Comparison of ENCODE assay signal across 21 cellular contexts in genomic region chr14:97350894-97351713, GRCh38.
"Had no signal": no experiment of that assay in that cellular context is flagged by ENCODE, and none has a peak within 500 bp of the region (broad histone marks: within the 10 kb centered on the region; RNA-seq: fewer than 3 reads in every experiment).

No MANE protein-coding gene starts in this region.

- H3K4me1 Mint-ChIP-seq: activated CD4-positive, alpha-beta T cell treated with anti-CD3 and anti-CD28 coated beads, Interleukin-2, amount 10 ng/mL, durations not matched to agents 24 days and 14 days; naive B cell had no signal

- ATAC-seq: activated CD4-positive, CD25-positive, alpha-beta regulatory T cell treated with anti-CD3 and anti-CD28 coated beads, Interleukin-2, amount 50 U/mL, for 24 hours; activated CD8-positive, alpha-beta T cell treated with anti-CD3 and anti-CD28 coated beads, Interleukin-2, amount 10 ng/mL, durations not matched to agents 7 days and 5 days; SK-N-SH treated with all-trans-retinoic acid at 6 μM for 48 hours; T-cell; upper lobe of right lung had no signal

- H3K4me3 ChIP-seq: esophagus muscularis mucosa, sigmoid colon, upper lobe of right lung had no signal

- H3K9me3 ChIP-seq: esophagus muscularis mucosa, sigmoid colon, upper lobe of right lung had no signal

- H3K27ac ChIP-seq: esophagus muscularis mucosa, sigmoid colon, upper lobe of right lung, VCaP had no signal

- H3K9me3 Mint-ChIP-seq: T-cell had no signal

- H3K4me3 Mint-ChIP-seq: activated CD4-positive, alpha-beta T cell treated with anti-CD3 and anti-CD28 coated beads, Interleukin-2, amount 10 ng/mL, durations not matched to agents 24 days and 14 days; activated CD8-positive, alpha-beta T cell treated with anti-CD3 and anti-CD28 coated beads, Interleukin-2, amount 10 ng/mL, durations not matched to agents 7 days and 5 days; activated naive CD8-positive, alpha-beta T cell; dendritic cell treated with granulocyte-macrophage colony-stimulating factor and Interleukin-4, amounts not matched to agents 40 ng/mL and 50 ng/mL, for 4 days; T-cell; T-helper 2 cell treated with Interferon-gamma antibody and Interleukin-4, amounts not matched to agents 5 μg/mL and 100 μg/mL, for 36 hours had no signal

- H3K36me3 Mint-ChIP-seq: naive B cell, T-cell had no signal

- H3K27ac Mint-ChIP-seq: activated CD4-positive, alpha-beta T cell treated with anti-CD3 and anti-CD28 coated beads, Interleukin-2, amount 10 ng/mL, durations not matched to agents 24 days and 14 days; activated CD8-positive, alpha-beta T cell treated with anti-CD3 and anti-CD28 coated beads, Interleukin-2, amount 10 ng/mL, durations not matched to agents 7 days and 5 days; activated naive CD8-positive, alpha-beta T cell; dendritic cell treated with granulocyte-macrophage colony-stimulating factor and Interleukin-4, amounts not matched to agents 40 ng/mL and 50 ng/mL, for 4 days; naive B cell; T-cell; T-helper 2 cell treated with Interferon-gamma antibody and Interleukin-4, amounts not matched to agents 5 μg/mL and 100 μg/mL, for 36 hours had no signal

- DNase-seq: activated CD4-positive, alpha-beta T cell treated with anti-CD3 and anti-CD28 coated beads, Interleukin-2, amount 10 ng/mL, durations not matched to agents 24 days and 14 days; activated CD8-positive, alpha-beta T cell treated with anti-CD3 and anti-CD28 coated beads, Interleukin-2, amount 10 ng/mL, durations not matched to agents 7 days and 5 days; activated naive CD4-positive, alpha-beta T cell; effector memory CD4-positive, alpha-beta T cell; glutamatergic neuron; hippocampal formation; mesenchymal stem cell; naive B cell; nucleus accumbens; sigmoid colon; stimulated activated CD4-positive, alpha-beta T cell treated with anti-CD3 and anti-CD28 coated beads, Interleukin-4, amount 100 ng/mL, for 1 hour; stimulated activated naive CD4-positive, alpha-beta T cell; upper lobe of right lung had no signal

- H3K27me3 ChIP-seq: esophagus muscularis mucosa, sigmoid colon, upper lobe of right lung had no signal

- H3K4me1 ChIP-seq: esophagus muscularis mucosa, sigmoid colon, upper lobe of right lung had no signal

- H3K27me3 Mint-ChIP-seq: activated naive CD8-positive, alpha-beta T cell; dendritic cell treated with granulocyte-macrophage colony-stimulating factor and Interleukin-4, amounts not matched to agents 40 ng/mL and 50 ng/mL, for 4 days; T-cell had no signal

- H3K36me3 ChIP-seq: esophagus muscularis mucosa, sigmoid colon, upper lobe of right lung had no signal
